ENCODE assay signal across 8 cellular contexts in genomic region chr1:10430216-10431064, GRCh38. TPM values are rescaled to one million over a fixed set of nuclear protein-coding genes. Genes with fewer than 3 reads are reported as not detected.
A peak's percentile ranks its signal among the peaks of the same experiment; 100 is the strongest.
DNase-seq lines count a peak whose midpoint lies in the region; ATAC-seq and TF ChIP-seq lines count a peak whose summit lies in the region.

Gene CENPS, plus strand, starts transcription at chr1:10430433. Its CDS starts 85 bp downstream, at chr1:10430518.

- intact Hi-C loops in cardiac septum (cut with DNase I) (loop anchor here (2.0 kb wide), 3 partner anchors 32 to 64 kb away; partner anchors contain the start of genes PEX14 and PGD), transverse colon (cut with DNase I; ENCODE audit: low total_unique reads) (loop anchor here (2.0 kb wide), 1 partner anchor 64 kb away; no protein-coding TSS in a partner anchor)

- WGBS in transverse colon (ENCODE audit: low coverage in 1 of 2), 2 donors, result 1% methylated on average over 92 of the region's 94 CpGs; no CpG with 5 or more reads in 1 of the 2 donors

- no peak for TF ChIP-seq EP300 in transverse colon (IDR thresholded peaks at IDR 0.05; ENCODE audit: low read depth)

- no peaks in the 10 kb centered on the region for H3K27me3 ChIP-seq in transverse colon

- in situ Hi-C loops in transverse colon (cut with MboI; ENCODE audit: low pct_ligation_motif_present in 1 of 4, low pct_unique_long_range_greater_than_20kb in 1 of 4, low sequenced_read_pairs in 3 of 4), result loop anchor here in 1 of 4 donors (10.0 kb wide), 1 partner anchor 64 kb away; no protein-coding TSS in a partner anchor

- DNase-seq in NCI-H1092 (lab: John Stamatoyannopoulos, UW) (peak; percentile 77), SW480 (ENCODE audit: low spot score) (peak; percentile 84), cardiac septum (ENCODE audit: low spot score) (peak; percentile 94), pons (ENCODE audit: low spot score) (peak; percentile 82), transverse colon (peak; percentile 95)
- DNase-seq in activated naive CD8-positive, alpha-beta T cell treated with anti-CD3 and anti-CD28 coated beads, Interleukin-2, amount 50 U/mL, for 16 hours (ENCODE audit: low read depth, low spot score), result peak; percentile 79

- H3K9me3 ChIP-seq in transverse colon, result no peaks in the 10 kb centered on the region

- peaks cover 0 to 19% (median 14%) of the 10 kb centered on the region in 4 donors for H3K4me1 ChIP-seq in transverse colon

- TF ChIP-seq CTCF in GM12872 (IDR thresholded peaks at IDR 0.05; ENCODE audit: insufficient read depth, low read depth, low read length) (peak; percentile 92), transverse colon (IDR thresholded peaks at IDR 0.05) (peak; percentile 94 to 99 (median 98))

- ATAC-seq in HG02610 (IDR thresholded peaks at IDR 0.05; ENCODE audit: unreplicated experiment), result peak; percentile 74

- peak within 1 kb of the TSS; percentile 52 to 85 (median 68) for H3K4me3 ChIP-seq in transverse colon

- TF ChIP-seq POLR2A in transverse colon (IDR thresholded peaks at IDR 0.05), result peak; percentile 37

- no peaks in the 10 kb centered on the region for H3K36me3 ChIP-seq in transverse colon

- H3K27ac ChIP-seq in transverse colon, result peak within 1 kb of the TSS; percentile 78 to 85 (median 82)

RNA-seq across cellular contexts. Expression of gene CENPS, which starts in this region (rescaled TPM):
- total RNA-seq in cardiac septum, result 7.3 TPM
- 1 to 10 TPM in 2 of 4 donors, not detected in 2; 6.8 to 8.2 TPM for total RNA-seq in transverse colon

Comparison
In these comparisons a context has a peak if more than half of its experiments do, and no peak if none do; other contexts are left out.
1. Peak in every context shown above with its lines: DNase-seq, ATAC-seq, H3K4me3 ChIP-seq and H3K27ac ChIP-seq.